Comparison of ENCODE assay signal across 11 cellular contexts in the genomic region with DNA sequence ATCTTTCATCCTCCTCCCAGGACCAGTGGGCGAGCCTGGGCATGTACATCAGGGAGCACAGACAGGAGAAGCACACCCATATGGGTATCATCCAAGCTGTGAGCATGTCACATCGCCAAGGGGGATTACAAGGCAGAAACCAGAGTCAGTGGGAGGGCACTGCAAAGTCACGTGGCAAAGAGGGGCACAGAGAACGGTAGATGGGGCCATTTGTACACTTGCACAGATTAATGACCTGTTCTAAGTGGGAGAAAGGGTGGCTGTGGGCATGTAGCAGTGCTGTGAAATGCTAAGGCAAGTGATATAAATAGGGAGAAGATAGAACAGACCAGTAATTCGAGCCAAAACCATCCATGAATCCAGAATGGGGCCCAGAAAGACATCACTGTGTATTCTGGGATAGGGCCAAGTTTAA.
DNase-seq lines count a peak whose midpoint lies in the region; ATAC-seq, FAIRE-seq and TF ChIP-seq lines count a peak whose summit lies in the region.
"Had no signal": no experiment of that assay in that cellular context is flagged by ENCODE, and none has a peak within 500 bp of the region (broad histone marks: within the 10 kb centered on the region; RNA-seq: fewer than 3 reads in every experiment).

No MANE protein-coding gene starts in this region.

- no TSS peak for BruUV-seq in IMR-90 (replicated peaks; lab: Mats Ljungman, UMichigan)

- peak overlapping the region; percentile 48 for H2BK120ac ChIP-seq in IMR-90 (ENCODE audit: low read depth, low read length)

- H3K4ac ChIP-seq in IMR-90 (ENCODE audit: low read depth, low read length), result peak overlapping the region; percentile 70

- H3K4me2 ChIP-seq in IMR-90 (ENCODE audit: low read depth, low read length), result no peak overlapping the region
- peak overlapping the region; percentile 75 for H3K4me2 ChIP-seq in keratinocyte (ENCODE audit: control insufficient read depth, extremely low read depth, insufficient read depth, low read depth, low read length)

- no peak for TF ChIP-seq POLR2A in IMR-90 (IDR thresholded peaks at IDR 0.05; ENCODE audit: low read depth, low read length)

- peak overlapping the region; percentile 84 for H4K5ac ChIP-seq in IMR-90 (ENCODE audit: low read depth, low read length)

- dilution Hi-C loops in IMR-90 (cut with HindIII; ENCODE audit: low sequenced_read_pairs, unreplicated experiment), result no loop called here
- dilution Hi-C loops in keratinocyte (cut with MboI; ENCODE audit: extremely low pct_ligation_motif_present, low sequenced_read_pairs), result no loop called here

- H4K20me1 ChIP-seq in IMR-90 (ENCODE audit: insufficient read depth, low read length), result peaks cover 5% of the 10 kb centered on the region; the same call in 1 of the 2 replicates
- H4K20me1 ChIP-seq in keratinocyte (ENCODE audit: control insufficient read depth, extremely low read depth, insufficient read depth, low read length), result no peaks in the 10 kb centered on the region

- H2BK20ac ChIP-seq in IMR-90 (ENCODE audit: low read depth, low read length), result peak overlapping the region; percentile 27; the same call in 1 of the 2 replicates

- H3K4me3 ChIP-seq in IMR-90 (ENCODE audit: insufficient read depth, low read depth, low read length) (no peak overlapping the region), keratinocyte (ENCODE audit: control insufficient read depth in 2 of 3, extremely low read depth in 1 of 3, insufficient read depth in 2 of 3, low read depth in 1 of 3, low read length in 3 of 3) (no peak overlapping the region)
- H3K4me3 ChIP-seq: lower lobe of right lung, skin epidermis had no signal

- TF ChIP-seq RAD21 in IMR-90 (IDR thresholded peaks at IDR 0.05; ENCODE audit: low read length), result no peak

- in situ Hi-C loops in IMR-90 (cut with MboI; ENCODE audit: low sequenced_read_pairs), result no loop called here

- H2BK15ac ChIP-seq in IMR-90 (ENCODE audit: low read depth, low read length), result peak overlapping the region; percentile 48; the same call in 2 of the 3 replicates

- peak overlapping the region; percentile 64; the same call in 1 of the 2 replicates for H3K23ac ChIP-seq in IMR-90 (ENCODE audit: low read depth, low read length)

- no peak overlapping the region for H3K56ac ChIP-seq in IMR-90 (ENCODE audit: extremely low read depth, insufficient read depth, low read length)

- DNase-seq in DMS 273 (lab: John Stamatoyannopoulos, UW; ENCODE audit: unreplicated experiment) (peak; percentile 81), IMR-90 (no peak), keratinocyte (ENCODE audit: low read depth, low spot score) (peak; percentile 19), RPMI8226 (no peak)
- DNase-seq: lower lobe of right lung, NCI-H2029 treated with DMSO at 0.1 percent for 48 hours had no signal

- peak overlapping the region; percentile 33 for H2BK5ac ChIP-seq in IMR-90 (ENCODE audit: low read depth, low read length, poor library complexity, severe bottlenecking)

- intact Hi-C loops in IMR-90 (cut with micrococcal nuclease), result no loop called here

- H2AK5ac ChIP-seq in IMR-90 (ENCODE audit: low read depth, low read length), result peak overlapping the region; percentile 82

- peak overlapping the region; percentile 91 for H3K14ac ChIP-seq in IMR-90 (replicated peaks; ENCODE audit: low read depth, low read length)

- H3K79me1 ChIP-seq in IMR-90 (ENCODE audit: low read depth in 1 of 2, low read length in 2 of 2), result 0 out of 4 replicates have a peak, but pooled peaks cover 0 to 3% of the 10 kb centered on the region in 2 experiments

- peak overlapping the region; percentile 26 for H2AK9ac ChIP-seq in IMR-90 (replicated peaks; ENCODE audit: low read depth, low read length, poor library complexity)

- H3K36me3 ChIP-seq in IMR-90 (ENCODE audit: control insufficient read depth, insufficient read depth, low read length) (no peaks in the 10 kb centered on the region), keratinocyte (ENCODE audit: control insufficient read depth in 2 of 2, extremely low read depth in 1 of 2, insufficient read depth in 2 of 2, low read length in 2 of 2) (no peaks in the 10 kb centered on the region)
- H3K36me3 ChIP-seq: lower lobe of right lung had no signal

- WGBS in IMR-90 (ENCODE audit: extremely low coverage in 2 of 2, insufficient read length in 1 of 2), 2 experiments, result 73% methylated on average over 2 of the region's 5 CpGs; no CpG with 5 or more reads in 1 of the 2 experiments

- H2AFZ ChIP-seq in IMR-90 (replicated peaks; ENCODE audit: low read length, poor library complexity) (peak overlapping the region; percentile 29), keratinocyte (ENCODE audit: control insufficient read depth, low read length) (no peak overlapping the region)

- CTCF ChIA-PET in IMR-90 (lab: Yijun Ruan, JAX), result interaction anchor here (1.5 kb wide), 1 partner anchor 13 kb away, joined by 4 read pairs; no protein-coding TSS in a partner anchor

- FAIRE-seq in keratinocyte (lab: Jason Lieb, UNC), result peak; percentile 96

- peak overlapping the region; percentile 70 for H4K91ac ChIP-seq in IMR-90 (ENCODE audit: insufficient read depth, low read depth, low read length)

- POLR2A ChIA-PET in IMR-90 (lab: Charles Lee; ENCODE audit: unreplicated experiment), result no interaction called here

- H3K9me1 ChIP-seq in IMR-90 (ENCODE audit: insufficient read depth, low read length), result peaks cover 9% of the 10 kb centered on the region
- H3K9me1 ChIP-seq in keratinocyte (ENCODE audit: control insufficient read depth, extremely low read depth, insufficient read depth, low read length), result peaks cover 5% of the 10 kb centered on the region

- H3K18ac ChIP-seq in IMR-90 (ENCODE audit: low read depth, low read length), result peak overlapping the region; percentile 85

- no peaks in the 10 kb centered on the region for H3K27me3 ChIP-seq in IMR-90 (ENCODE audit: control insufficient read depth, insufficient read depth, low read length)
- no peaks in the 10 kb centered on the region for H3K27me3 ChIP-seq in keratinocyte (ENCODE audit: control insufficient read depth, extremely low read depth, insufficient read depth, low read length)

- peak overlapping the region; percentile 56; the same call in 1 of the 2 replicates for H3K27ac ChIP-seq in IMR-90 (ENCODE audit: insufficient read depth, low read length)
- peak overlapping the region; percentile 57 for H3K27ac ChIP-seq in keratinocyte (ENCODE audit: control insufficient read depth, insufficient read depth, low read length)
- H3K27ac ChIP-seq: lower lobe of right lung had no signal

- H3K4me1 ChIP-seq in IMR-90 (ENCODE audit: control insufficient read depth, insufficient read depth, low read length) (peaks cover 8% of the 10 kb centered on the region), keratinocyte (ENCODE audit: control insufficient read depth, extremely low read depth, insufficient read depth, low read length) (peaks cover 20% of the 10 kb centered on the region)

- H3K79me2 ChIP-seq in keratinocyte (ENCODE audit: control insufficient read depth, insufficient read depth, low read length), result no peaks in the 10 kb centered on the region

- H3K9me3 ChIP-seq in IMR-90 (ENCODE audit: control insufficient read depth, insufficient read depth, low read length), result no peaks in the 10 kb centered on the region
- H3K9me3 ChIP-seq in keratinocyte (ENCODE audit: control insufficient read depth, low read depth, low read length), result no peaks in the 10 kb centered on the region
- H3K9me3 ChIP-seq: lower lobe of right lung had no signal

- H3K9ac ChIP-seq in IMR-90 (ENCODE audit: low read depth, low read length) (no peak overlapping the region), keratinocyte (ENCODE audit: control insufficient read depth, extremely low read depth, insufficient read depth, low read length) (no peak overlapping the region)

- peak; percentile 38 for ATAC-seq in IMR-90 (ENCODE audit: low read depth)
- peak; percentile 41; the same call in 2 of the 3 replicates for ATAC-seq in SK-N-SH treated with all-trans-retinoic acid at 6 μM for 48 hours
- ATAC-seq in GM18511 (IDR thresholded peaks at IDR 0.05; ENCODE audit: unreplicated experiment), result no peak
- ATAC-seq in GM21717 (IDR thresholded peaks at IDR 0.05; ENCODE audit: unreplicated experiment), result no peak
- no peak for ATAC-seq in HG03432 (IDR thresholded peaks at IDR 0.05; ENCODE audit: unreplicated experiment)
- ATAC-seq: lower lobe of right lung had no signal

- H4K8ac ChIP-seq in IMR-90 (ENCODE audit: low read depth in 2 of 2, low read length in 2 of 2), result peak overlapping the region in 1 of 2 experiments; percentile 51; a peak in 2 of 4 replicates

- TF ChIP-seq CTCF in IMR-90 (conservative IDR thresholded peaks at IDR 0.05; ENCODE audit: low read depth, low read length) (no peak), keratinocyte (optimal IDR thresholded peaks at IDR 0.05 in 1 of 3, IDR thresholded peaks at IDR 0.05 in 1 of 3, conservative IDR thresholded peaks at IDR 0.05 in 1 of 3; ENCODE audit: extremely low read depth in 1 of 3, insufficient read depth in 2 of 3, low read length in 3 of 3) (peak in 1 of 3 experiments; percentile 10)

TF ChIP-seq in IMR-90, 13 proteins besides CTCF, POLR2A, EP300 and RAD21 (continues in another document):
- TF ChIP-seq CHD1 (IDR thresholded peaks at IDR 0.05; ENCODE audit: low read depth, low read length) (no peak), MXI1 (IDR thresholded peaks at IDR 0.05; ENCODE audit: borderline replicate concordance, low read depth, low read length) (no peak), SMC3 (IDR thresholded peaks at IDR 0.05; ENCODE audit: low read depth, low read length) (no peak)
- TF ChIP-seq, protein P1, sequence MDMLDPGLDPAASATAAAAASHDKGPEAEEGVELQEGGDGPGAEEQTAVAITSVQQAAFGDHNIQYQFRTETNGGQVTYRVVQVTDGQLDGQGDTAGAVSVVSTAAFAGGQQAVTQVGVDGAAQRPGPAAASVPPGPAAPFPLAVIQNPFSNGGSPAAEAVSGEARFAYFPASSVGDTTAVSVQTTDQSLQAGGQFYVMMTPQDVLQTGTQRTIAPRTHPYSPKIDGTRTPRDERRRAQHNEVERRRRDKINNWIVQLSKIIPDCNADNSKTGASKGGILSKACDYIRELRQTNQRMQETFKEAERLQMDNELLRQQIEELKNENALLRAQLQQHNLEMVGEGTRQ (IDR thresholded peaks at IDR 0.05; ENCODE audit: low read depth, low read length), result no peak

TF ChIP-seq in SK-N-SH treated with all-trans-retinoic acid at 6 μM for 48 hours, 23 proteins besides CTCF, POLR2A, EP300 and RAD21 (continues in another document):
- TF ChIP-seq SNAI2 (CRISPR knock-in tag; IDR thresholded peaks at IDR 0.05), result no peak
- TF ChIP-seq RARB (CRISPR knock-in tag; IDR thresholded peaks at IDR 0.05), result no peak

Comparison
In these comparisons a context has a peak if more than half of its experiments do, and no peak if none do; other contexts are left out.
1. DNase-seq: peak in DMS 273 (single experiment) and keratinocyte (single experiment); none in IMR-90 (single experiment) and RPMI8226 (single experiment).
2. ATAC-seq: peak in IMR-90 (single experiment) and SK-N-SH treated with all-trans-retinoic acid at 6 μM for 48 hours (single experiment); none in GM18511 (single experiment), GM21717 (single experiment) and HG03432 (single experiment).